26 cellular contexts compared by ENCODE assay signal in genomic region chr11:62256281-62256680, GRCh38. TPM values are rescaled to one million over a fixed set of nuclear protein-coding genes. Genes with fewer than 3 reads are reported as not detected.
DNase-seq lines count a peak whose midpoint lies in the region; ATAC-seq and TF ChIP-seq lines count a peak whose summit lies in the region.
"Had no signal": no experiment of that assay in that cellular context is flagged by ENCODE, and none has a peak within 500 bp of the region (broad histone marks: within the 10 kb centered on the region; RNA-seq: fewer than 3 reads in every experiment).

No MANE protein-coding gene starts in this region.

- ATAC-seq in HG02852 (IDR thresholded peaks at IDR 0.05; ENCODE audit: unreplicated experiment) (no peak), HG03095 (IDR thresholded peaks at IDR 0.05; ENCODE audit: unreplicated experiment) (no peak)
- ATAC-seq: A549, HCT116 had no signal

- CTCF ChIA-PET in activated CD4-positive, alpha-beta T cell treated with anti-CD3 and anti-CD28 coated beads, Interleukin-2, amount 10 ng/mL, durations not matched to agents 7 days and 5 days (lab: Charles Lee) = interaction anchor here (0.6 to 0.8 kb wide), 3 partner anchors 41 to 1179 kb away, joined by 3 read pairs; no protein-coding TSS in a partner anchor

- peaks cover 7% of the 10 kb centered on the region for H3K36me3 Mint-ChIP-seq in activated CD4-positive, alpha-beta T cell treated with anti-CD3 and anti-CD28 coated beads, Interleukin-2, amount 10 ng/mL, durations not matched to agents 7 days and 5 days (ENCODE audit: low read depth)

- H3K27me3 Mint-ChIP-seq in activated CD4-positive, alpha-beta T cell treated with anti-CD3 and anti-CD28 coated beads, Interleukin-2, amount 10 ng/mL, durations not matched to agents 7 days and 5 days = peaks cover 24% of the 10 kb centered on the region

- no peak overlapping the region for H3K27ac Mint-ChIP-seq in activated CD4-positive, alpha-beta T cell treated with anti-CD3 and anti-CD28 coated beads, Interleukin-2, amount 10 ng/mL, durations not matched to agents 7 days and 5 days
- H3K27ac Mint-ChIP-seq: CD4-positive, alpha-beta T cell had no signal

- H3K4me1 Mint-ChIP-seq in activated CD4-positive, alpha-beta T cell treated with anti-CD3 and anti-CD28 coated beads, Interleukin-2, amount 10 ng/mL, durations not matched to agents 7 days and 5 days = no peaks in the 10 kb centered on the region

- peaks cover 17% of the 10 kb centered on the region for H3K9me3 Mint-ChIP-seq in activated CD4-positive, alpha-beta T cell treated with anti-CD3 and anti-CD28 coated beads, Interleukin-2, amount 10 ng/mL, durations not matched to agents 7 days and 5 days

- no peak overlapping the region for H3K4me3 ChIP-seq in fibroblast of mammary gland (ENCODE audit: control insufficient read depth, low read depth, low read length)
- H3K4me3 ChIP-seq: A549; BLaER1 treated with 17β-estradiol and CSF1 and Interleukin-3, amounts not matched to agents 10 nM and 100 nM; MG63; PC-9 had no signal

- TF ChIP-seq CTCF in fibroblast of mammary gland (conservative IDR thresholded peaks at IDR 0.05; ENCODE audit: control insufficient read depth, insufficient read depth, low read depth, low read length) = no peak

- no peak overlapping the region for H3K4me3 Mint-ChIP-seq in activated CD4-positive, alpha-beta T cell treated with anti-CD3 and anti-CD28 coated beads, Interleukin-2, amount 10 ng/mL, durations not matched to agents 7 days and 5 days
- H3K4me3 Mint-ChIP-seq: CD4-positive, alpha-beta T cell had no signal

- DNase-seq in A172 (ENCODE audit: low spot score) (peak; percentile 7), HCEC 1CT (peak; percentile 52), amniotic epithelial cell (ENCODE audit: low read depth) (peak; percentile 3), fibroblast of mammary gland (ENCODE audit: low read depth) (peak; percentile 17), anterior cingulate cortex (lab: John Stamatoyannopoulos, UW) (no peak)
- DNase-seq in activated CD4-positive, alpha-beta T cell treated with anti-CD3 and anti-CD28 coated beads, Interleukin-2, amount 10 ng/mL, durations not matched to agents 7 days and 5 days = no peak
- DNase-seq: AML-193; CD4-positive, alpha-beta T cell; KBM-7; MG63; NCI-H1105 treated with DMSO at 0.1 percent for 48 hours; NCI-H146; NCI-H1930; NCI-H2107; NCI-H524; NCI-H774; PC-9; RPMI8226; SHP77 had no signal

- POLR2A ChIA-PET in activated CD4-positive, alpha-beta T cell treated with anti-CD3 and anti-CD28 coated beads, Interleukin-2, amount 10 ng/mL, durations not matched to agents 7 days and 5 days (lab: Charles Lee) = no interaction called here

RNA-seq across cellular contexts. Expression of gene SCGB2A2, which starts 13.7 kb away (rescaled TPM):
- not detected in 2 replicates for total RNA-seq in A172 (2014; rRNA removed; shearing (Covaris generic))
- not detected for total RNA-seq in activated CD4-positive, alpha-beta T cell treated with anti-CD3 and anti-CD28 coated beads, Interleukin-2, amount 10 ng/mL, durations not matched to agents 7 days and 5 days
- total RNA-seq: CD4-positive, alpha-beta T cell; H1; PC-9; SK-MEL-5 had no signal

RNA-seq across cellular contexts. Expression of gene SCGB1D2, which starts 14.2 kb away (rescaled TPM):
- total RNA-seq in A172 (2014; rRNA removed; shearing (Covaris generic)) = not detected in 2 replicates
- not detected for total RNA-seq in activated CD4-positive, alpha-beta T cell treated with anti-CD3 and anti-CD28 coated beads, Interleukin-2, amount 10 ng/mL, durations not matched to agents 7 days and 5 days
- total RNA-seq: CD4-positive, alpha-beta T cell; H1; PC-9 had no signal

RNA-seq across cellular contexts. Expression of gene SCGB1D4, which starts 42.6 kb away (rescaled TPM):
- not detected in 2 replicates for total RNA-seq in A172 (2014; rRNA removed; shearing (Covaris generic))
- not detected for total RNA-seq in activated CD4-positive, alpha-beta T cell treated with anti-CD3 and anti-CD28 coated beads, Interleukin-2, amount 10 ng/mL, durations not matched to agents 7 days and 5 days
- total RNA-seq: CD4-positive, alpha-beta T cell; H1; PC-9; SK-MEL-5 had no signal

RNA-seq across cellular contexts. Expression of gene SCGB2A1, which starts 47.8 kb away (rescaled TPM):
- total RNA-seq in A172 (2014; rRNA removed; shearing (Covaris generic)) = not detected in 2 replicates
- total RNA-seq in activated CD4-positive, alpha-beta T cell treated with anti-CD3 and anti-CD28 coated beads, Interleukin-2, amount 10 ng/mL, durations not matched to agents 7 days and 5 days = not detected
- total RNA-seq: CD4-positive, alpha-beta T cell; H1; PC-9; SK-MEL-5 had no signal

Comparison
In these comparisons a context has a peak if more than half of its experiments do, and no peak if none do; other contexts are left out.
1. DNase-seq: peak in A172 (single experiment), HCEC 1CT (single experiment), amniotic epithelial cell (single experiment) and fibroblast of mammary gland (single experiment); none in activated CD4-positive, alpha-beta T cell treated with anti-CD3 and anti-CD28 coated beads, Interleukin-2, amount 10 ng/mL, durations not matched to agents 7 days and 5 days (single experiment) and anterior cingulate cortex (0 of 58).